In the genomic region with DNA sequence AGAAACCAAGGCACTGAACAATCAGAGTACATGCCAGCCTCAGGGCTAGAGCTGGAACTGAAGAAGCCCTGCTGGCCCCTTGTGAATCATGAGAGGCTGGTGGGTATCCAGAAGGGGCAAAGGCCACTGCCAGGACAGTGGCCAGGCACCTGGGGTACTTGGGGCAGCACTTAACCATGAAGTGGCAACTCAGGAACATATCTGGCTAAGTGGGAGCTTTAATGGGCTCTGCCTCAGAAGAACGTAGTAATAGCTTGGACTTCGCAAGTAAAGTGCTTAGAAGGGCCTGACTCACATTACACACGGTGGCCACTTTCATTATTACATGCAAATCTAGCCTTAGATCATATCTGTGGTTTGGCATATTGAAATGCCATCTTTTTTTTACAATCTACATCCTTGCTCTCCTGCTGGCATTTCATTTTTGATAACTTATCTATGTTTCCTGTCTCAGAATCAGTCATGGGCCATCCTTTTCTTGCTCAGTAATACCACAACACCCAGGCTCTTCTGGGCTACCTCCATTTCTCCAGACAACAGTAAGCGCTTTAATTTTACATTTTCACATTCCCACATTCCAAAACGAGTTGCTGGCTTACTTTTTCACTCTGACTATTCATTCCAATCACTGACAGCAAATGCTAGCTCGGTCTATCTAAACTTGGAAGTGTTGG, we compare ENCODE assay signal across 1 cellular context.
TF ChIP-seq lines count a peak whose summit lies in the region.

No MANE protein-coding gene starts in this region.

TF ChIP-seq in IMR-90, 13 proteins besides CTCF, POLR2A, EP300 and RAD21:
- TF ChIP-seq CEBPB (IDR thresholded peaks at IDR 0.05; ENCODE audit: low read depth, low read length) (no peak), MAZ (IDR thresholded peaks at IDR 0.05; ENCODE audit: borderline replicate concordance, low read depth, low read length) (no peak), RFX5 (IDR thresholded peaks at IDR 0.05; ENCODE audit: low read depth, low read length) (no peak), NFE2L2 (IDR thresholded peaks at IDR 0.05; ENCODE audit: low read depth, low read length) (no peak)
